ENCODE assay signal across 18 cellular contexts in the genomic region with DNA sequence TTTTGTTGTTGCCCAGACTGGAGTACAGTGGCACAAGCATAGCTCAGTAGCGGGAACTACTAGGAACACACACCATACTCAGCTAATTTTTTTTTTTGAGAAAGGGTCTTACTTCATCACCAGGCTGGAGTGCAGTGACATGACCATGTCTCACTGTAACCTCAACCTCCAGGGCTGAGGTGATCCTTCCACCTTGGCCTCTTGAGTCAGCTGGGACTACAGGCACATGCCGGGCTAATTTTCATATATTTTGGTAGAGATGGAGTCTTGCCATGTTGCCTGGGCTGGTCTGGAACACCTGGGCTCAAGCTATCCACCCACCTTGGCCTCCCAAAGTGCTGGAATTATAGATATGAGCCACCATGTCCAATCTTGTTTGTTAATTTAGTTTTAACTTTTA. TPM values are rescaled to one million over a fixed set of nuclear protein-coding genes. Genes with fewer than 3 reads are reported as not detected.
A peak's percentile ranks its signal among the peaks of the same experiment; 100 is the strongest.
DNase-seq lines count a peak whose midpoint lies in the region; ATAC-seq and TF ChIP-seq lines count a peak whose summit lies in the region.
"Had no signal": no experiment of that assay in that cellular context is flagged by ENCODE, and none has a peak within 500 bp of the region (broad histone marks: within the 10 kb centered on the region; RNA-seq: fewer than 3 reads in every experiment).

No MANE protein-coding gene starts in this region.

- peaks cover 6% of the 10 kb centered on the region for H3K79me2 ChIP-seq in parathyroid adenoma
- H3K79me2 ChIP-seq in SK-N-SH (ENCODE audit: insufficient read depth), result no peaks in the 10 kb centered on the region

- H3K9me3 Mint-ChIP-seq in stimulated activated naive CD8-positive, alpha-beta T cell treated with anti-CD3 and anti-CD28 coated beads, Interleukin-15, Interleukin-2, amounts not matched to agents 100 ng/mL and 50 ng/mL, for 24 hours, result no peaks in the 10 kb centered on the region
- H3K9me3 Mint-ChIP-seq: neural crest cell had no signal

- H3K4me2 ChIP-seq in parathyroid adenoma (ENCODE audit: low read length), result no peak overlapping the region
- no peak overlapping the region for H3K4me2 ChIP-seq in SK-N-SH

- H3K27me3 Mint-ChIP-seq in stimulated activated naive CD8-positive, alpha-beta T cell treated with anti-CD3 and anti-CD28 coated beads, Interleukin-15, Interleukin-2, amounts not matched to agents 100 ng/mL and 50 ng/mL, for 24 hours, result no peaks in the 10 kb centered on the region
- H3K27me3 Mint-ChIP-seq: activated CD8-positive, alpha-beta memory T cell treated with anti-CD3 and anti-CD28 coated beads, Interleukin-2, amount 10 ng/mL, durations not matched to agents 7 days and 5 days had no signal

- peak overlapping the region; percentile 48 for H3K27ac ChIP-seq in effector memory CD4-positive, alpha-beta T cell (ENCODE audit: insufficient read depth, low read length, poor library complexity, severe bottlenecking)
- H3K27ac ChIP-seq in parathyroid adenoma, result peak overlapping the region; percentile 4
- no peak overlapping the region for H3K27ac ChIP-seq in SK-N-SH (ENCODE audit: low read depth in 2 of 2, low read length in 1 of 2)
- H3K27ac ChIP-seq: SJCRH30 had no signal

- no peaks in the 10 kb centered on the region for H3K36me3 Mint-ChIP-seq in stimulated activated naive CD8-positive, alpha-beta T cell treated with anti-CD3 and anti-CD28 coated beads, Interleukin-15, Interleukin-2, amounts not matched to agents 100 ng/mL and 50 ng/mL, for 24 hours (ENCODE audit: low read depth)
- H3K36me3 Mint-ChIP-seq: activated CD8-positive, alpha-beta memory T cell treated with anti-CD3 and anti-CD28 coated beads, Interleukin-2, amount 10 ng/mL, durations not matched to agents 7 days and 5 days had no signal

- no peak overlapping the region for H3K9ac ChIP-seq in parathyroid adenoma
- no peak overlapping the region for H3K9ac ChIP-seq in SK-N-SH

- POLR2A ChIA-PET in SK-N-SH (lab: Yijun Ruan, JAX), result no interaction called here

- no peaks in the 10 kb centered on the region for H3K9me3 ChIP-seq in effector memory CD4-positive, alpha-beta T cell (ENCODE audit: control insufficient read depth, low read length)
- no peaks in the 10 kb centered on the region for H3K9me3 ChIP-seq in parathyroid adenoma (ENCODE audit: control insufficient read depth, low read length)
- H3K9me3 ChIP-seq in SK-N-SH, result no peaks in the 10 kb centered on the region
- H3K9me3 ChIP-seq: SJCRH30 had no signal

- no peak for TF ChIP-seq EP300 in SK-N-SH (IDR thresholded peaks at IDR 0.05; ENCODE audit: borderline replicate concordance in 1 of 2, low read depth in 1 of 2, low read length in 1 of 2)

- H4K20me1 ChIP-seq in SK-N-SH (ENCODE audit: insufficient read depth), result no peaks in the 10 kb centered on the region

- CTCF ChIA-PET in SK-N-SH (lab: Yijun Ruan, JAX), result interaction anchor here (0.8 to 5.0 kb wide), 4 partner anchors 10 to 46 kb away, joined by 3 to 45 read pairs (median 3); no protein-coding TSS in a partner anchor

- peaks cover 80% of the 10 kb centered on the region for H3K4me1 Mint-ChIP-seq in stimulated activated naive CD8-positive, alpha-beta T cell treated with anti-CD3 and anti-CD28 coated beads, Interleukin-15, Interleukin-2, amounts not matched to agents 100 ng/mL and 50 ng/mL, for 24 hours (ENCODE audit: low read depth)

- no peaks in the 10 kb centered on the region for H3K36me3 ChIP-seq in effector memory CD4-positive, alpha-beta T cell (ENCODE audit: control insufficient read depth, insufficient read depth, low read length)
- H3K36me3 ChIP-seq in parathyroid adenoma (ENCODE audit: control insufficient read depth, insufficient read depth, low read length), result no peaks in the 10 kb centered on the region
- no peaks in the 10 kb centered on the region for H3K36me3 ChIP-seq in SK-N-SH (replicated peaks in 1 of 2; ENCODE audit: control insufficient read depth in 1 of 2, insufficient read depth in 2 of 2, low read length in 1 of 2)
- H3K36me3 ChIP-seq: SJCRH30 had no signal

- no peaks in the 10 kb centered on the region for H3K9me2 ChIP-seq in SK-N-SH

- peaks cover 45% of the 10 kb centered on the region for H3K4me1 ChIP-seq in effector memory CD4-positive, alpha-beta T cell (ENCODE audit: control insufficient read depth, insufficient read depth, low read length, poor library complexity, severe bottlenecking)
- H3K4me1 ChIP-seq in parathyroid adenoma (peaks cover 12% of the 10 kb centered on the region), SK-N-SH (ENCODE audit: control insufficient read depth in 1 of 2, insufficient read depth in 2 of 2, low read depth in 1 of 2, low read length in 1 of 2) (peaks cover 6 to 19% of the 10 kb centered on the region in 2 experiments; a peak in 3 of 4 replicates)

- H3F3A ChIP-seq in SK-N-SH (replicated peaks; ENCODE audit: insufficient read depth), result no peaks in the 10 kb centered on the region

- TF ChIP-seq CTCF in parathyroid adenoma (IDR thresholded peaks at IDR 0.05) (no peak), SK-N-SH (IDR thresholded peaks at IDR 0.05) (no peak)

- H3K27me3 ChIP-seq in effector memory CD4-positive, alpha-beta T cell (replicated peaks; ENCODE audit: control insufficient read depth, insufficient read depth, low read length, poor library complexity, severe bottlenecking), result no peaks in the 10 kb centered on the region
- H3K27me3 ChIP-seq in parathyroid adenoma (ENCODE audit: control insufficient read depth, insufficient read depth, low read length) (no peaks in the 10 kb centered on the region), SK-N-SH (ENCODE audit: insufficient read depth) (no peaks in the 10 kb centered on the region)
- H3K27me3 ChIP-seq: SJCRH30 had no signal

- H2AFZ ChIP-seq in parathyroid adenoma (no peak overlapping the region), SK-N-SH (ENCODE audit: low read depth) (no peak overlapping the region)

- TF ChIP-seq RAD21 in SK-N-SH (IDR thresholded peaks at IDR 0.05; ENCODE audit: low read length), result no peak

- no peak overlapping the region for H3K4me3 ChIP-seq in effector memory CD4-positive, alpha-beta T cell (ENCODE audit: insufficient read depth, low read depth, low read length, poor library complexity, severe bottlenecking)
- no peak overlapping the region for H3K4me3 ChIP-seq in parathyroid adenoma (ENCODE audit: low read depth, low read length)
- H3K4me3 ChIP-seq in SK-N-SH (ENCODE audit: low read depth in 2 of 2, low read length in 1 of 2), result no peak overlapping the region
- H3K4me3 ChIP-seq: SJCRH30 had no signal

- H3K27ac Mint-ChIP-seq in stimulated activated naive CD8-positive, alpha-beta T cell treated with anti-CD3 and anti-CD28 coated beads, Interleukin-15, Interleukin-2, amounts not matched to agents 100 ng/mL and 50 ng/mL, for 24 hours, result peak overlapping the region; percentile 62
- H3K27ac Mint-ChIP-seq: activated CD8-positive, alpha-beta memory T cell treated with anti-CD3 and anti-CD28 coated beads, Interleukin-2, amount 10 ng/mL, durations not matched to agents 7 days and 5 days had no signal

- no peak for DNase-seq in stimulated activated naive CD8-positive, alpha-beta T cell treated with anti-CD3 and anti-CD28 coated beads, Interleukin-15, Interleukin-2, amounts not matched to agents 100 U/mL and 50 U/mL, for 24 hours
- no peak for DNase-seq in effector memory CD4-positive, alpha-beta T cell
- DNase-seq in activated effector memory CD4-positive, alpha-beta T cell treated with anti-CD3 and anti-CD28 coated beads, Interleukin-2, amount 50 U/mL, for 16 hours, result no peak
- DNase-seq in cerebellar cortex (ENCODE audit: low spot score) (no peak), NOMO-1 (lab: John Stamatoyannopoulos, UW; ENCODE audit: unreplicated experiment in 2 of 2) (no peak), SK-N-SH (no peak)
- DNase-seq: activated CD8-positive, alpha-beta memory T cell treated with anti-CD3 and anti-CD28 coated beads, Interleukin-2, amount 10 ng/mL, durations not matched to agents 7 days and 5 days; DMS79; left ventricle myocardium superior; NCI-H1092 treated with DMSO at 0.1 percent for 48 hours; NCI-H226; SJCRH30; stimulated activated CD4-positive, alpha-beta T cell treated with anti-CD3 and anti-CD28 coated beads, Interleukin-4, amount 100 ng/mL, for 24 hours had no signal

- no peak for ATAC-seq in stimulated activated naive CD8-positive, alpha-beta T cell treated with anti-CD3 and anti-CD28 coated beads, Interleukin-15, Interleukin-2, amounts not matched to agents 100 U/mL and 50 U/mL, for 24 hours
- ATAC-seq: activated CD8-positive, alpha-beta memory T cell treated with anti-CD3 and anti-CD28 coated beads, Interleukin-2, amount 10 ng/mL, durations not matched to agents 7 days and 5 days; HepG2; left ventricle myocardium superior; sciatic nerve had no signal

- H3K4me3 Mint-ChIP-seq in stimulated activated naive CD8-positive, alpha-beta T cell treated with anti-CD3 and anti-CD28 coated beads, Interleukin-15, Interleukin-2, amounts not matched to agents 100 ng/mL and 50 ng/mL, for 24 hours, result no peak overlapping the region
- H3K4me3 Mint-ChIP-seq: activated CD8-positive, alpha-beta memory T cell treated with anti-CD3 and anti-CD28 coated beads, Interleukin-2, amount 10 ng/mL, durations not matched to agents 7 days and 5 days; neural crest cell had no signal

- 81% methylated on average over 2 of the region's 2 CpGs for WGBS in SK-N-SH (ENCODE audit: low lambda C conversion rate)

RNA-seq across cellular contexts. Expression of a gene that starts 5.4 kb away (rescaled TPM):
- polyA plus RNA-seq in SK-N-SH (2012; rRNA removed), result 44.6 and 77.3 TPM in 2 replicates
- 60.3 and 73.3 TPM in 2 replicates for polyA plus RNA-seq in SK-N-SH (2012; cell fraction: cytosol; rRNA removed)
- 41.9 and 93.1 TPM in 2 replicates for polyA plus RNA-seq in SK-N-SH (2012; cell fraction: nucleus; rRNA removed)

RNA-seq across cellular contexts. Expression of a gene that starts 19.8 kb away (rescaled TPM):
- 0.05 TPM in 1 of 2 replicates, not detected in the other for polyA plus RNA-seq in SK-N-SH (2012; rRNA removed)
- polyA plus RNA-seq in SK-N-SH (2012; cell fraction: cytosol; rRNA removed), result 0.10 TPM in 1 of 2 replicates, not detected in the other
- polyA plus RNA-seq in SK-N-SH (2012; cell fraction: nucleus; rRNA removed), result not detected in 2 replicates
- polyA plus RNA-seq: HepG2 had no signal

RNA-seq across cellular contexts. Expression of a gene that starts 37.2 kb away (rescaled TPM):
- 15.8 and 17.3 TPM in 2 replicates for polyA plus RNA-seq in SK-N-SH (2012; rRNA removed)
- 18.3 and 24.3 TPM in 2 replicates for polyA plus RNA-seq in SK-N-SH (2012; cell fraction: cytosol; rRNA removed)
- 12.2 and 13.1 TPM in 2 replicates for polyA plus RNA-seq in SK-N-SH (2012; cell fraction: nucleus; rRNA removed)

RNA-seq across cellular contexts. Expression of a gene that starts 37.4 kb away (rescaled TPM):
- 2.6 and 3.6 TPM in 2 replicates for polyA plus RNA-seq in SK-N-SH (2012; rRNA removed)
- polyA plus RNA-seq in SK-N-SH (2012; cell fraction: cytosol; rRNA removed), result 1.7 and 2.4 TPM in 2 replicates
- 9.4 and 13.1 TPM in 2 replicates for polyA plus RNA-seq in SK-N-SH (2012; cell fraction: nucleus; rRNA removed)

RNA-seq across cellular contexts. Expression of a gene that starts 43.9 kb away (rescaled TPM):
- polyA plus RNA-seq in SK-N-SH (2012; rRNA removed), result 39.1 and 39.4 TPM in 2 replicates
- 46.0 and 49.7 TPM in 2 replicates for polyA plus RNA-seq in SK-N-SH (2012; cell fraction: cytosol; rRNA removed)
- polyA plus RNA-seq in SK-N-SH (2012; cell fraction: nucleus; rRNA removed), result 22.1 and 26.1 TPM in 2 replicates

Comparison
In these comparisons a context has a peak if more than half of its experiments do, and no peak if none do; other contexts are left out.
1. H3K27ac ChIP-seq: peak in effector memory CD4-positive, alpha-beta T cell (single experiment) and parathyroid adenoma (single experiment); none in SK-N-SH (0 of 2).